Comparison of ENCODE assay signal across 1 cellular context in genomic region chr2:237612527-237613357, GRCh38.
TF ChIP-seq lines count a peak whose summit lies in the region.

No MANE protein-coding gene starts in this region.

TF ChIP-seq in H1, 55 proteins besides CTCF, POLR2A, EP300 and RAD21:
- no peak for TF ChIP-seq TBP (IDR thresholded peaks at IDR 0.05; ENCODE audit: low read depth, low read length)
- no peak for TF ChIP-seq BRCA1 (IDR thresholded peaks at IDR 0.05; ENCODE audit: low read depth, low read length)
- no peak for TF ChIP-seq SP4 (IDR thresholded peaks at IDR 0.05; ENCODE audit: low read length)
- no peak for TF ChIP-seq JUN (IDR thresholded peaks at IDR 0.05; ENCODE audit: low read depth, low read length)
- no peak for TF ChIP-seq HDAC6 (IDR thresholded peaks at IDR 0.05; ENCODE audit: low read depth, low read length)
- TF ChIP-seq, protein P1, sequence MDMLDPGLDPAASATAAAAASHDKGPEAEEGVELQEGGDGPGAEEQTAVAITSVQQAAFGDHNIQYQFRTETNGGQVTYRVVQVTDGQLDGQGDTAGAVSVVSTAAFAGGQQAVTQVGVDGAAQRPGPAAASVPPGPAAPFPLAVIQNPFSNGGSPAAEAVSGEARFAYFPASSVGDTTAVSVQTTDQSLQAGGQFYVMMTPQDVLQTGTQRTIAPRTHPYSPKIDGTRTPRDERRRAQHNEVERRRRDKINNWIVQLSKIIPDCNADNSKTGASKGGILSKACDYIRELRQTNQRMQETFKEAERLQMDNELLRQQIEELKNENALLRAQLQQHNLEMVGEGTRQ (IDR thresholded peaks at IDR 0.05; ENCODE audit: low read length), result no peak
- no peak for TF ChIP-seq TAF1 (IDR thresholded peaks at IDR 0.05; ENCODE audit: low read depth, low read length)
- no peak for TF ChIP-seq SIX5 (IDR thresholded peaks at IDR 0.05; ENCODE audit: low read depth, low read length)
